In genomic region chr2:240236217-240237111, GRCh38 we compare ENCODE assay signal across 10 cellular contexts.
A peak's percentile ranks its signal among the peaks of the same experiment; 100 is the strongest.
DNase-seq lines count a peak whose midpoint lies in the region; ATAC-seq, FAIRE-seq and TF ChIP-seq lines count a peak whose summit lies in the region.
"Had no signal": no experiment of that assay in that cellular context is flagged by ENCODE, and none has a peak within 500 bp of the region (broad histone marks: within the 10 kb centered on the region; RNA-seq: fewer than 3 reads in every experiment).

No MANE protein-coding gene starts in this region.

- ATAC-seq in GM12878: no peak
- no peak for ATAC-seq in natural killer cell
- no peak for ATAC-seq in HG03196 (IDR thresholded peaks at IDR 0.05; ENCODE audit: unreplicated experiment)
- no peak for ATAC-seq in GM18870 (IDR thresholded peaks at IDR 0.05; ENCODE audit: unreplicated experiment)

- no peak overlapping the region for H3K9ac ChIP-seq in GM12878 (ENCODE audit: control insufficient read depth, insufficient read depth, low read length)

- intact Hi-C loops in GM12878 (cut with micrococcal nuclease; ENCODE audit: unreplicated experiment) (no loop called here), natural killer cell (cut with micrococcal nuclease) (no loop called here)

- H3K27me3 ChIP-seq in GM12878 (replicated peaks in 1 of 2; ENCODE audit: control insufficient read depth in 2 of 2, insufficient read depth in 2 of 2, low read length in 1 of 2) (no peaks in the 10 kb centered on the region), H7 (ENCODE audit: control insufficient read depth, insufficient read depth, low read length) (no peaks in the 10 kb centered on the region; the same call in 1 of the 2 replicates)

- H4K20me1 ChIP-seq in GM12878 (ENCODE audit: control insufficient read depth, insufficient read depth): no peaks in the 10 kb centered on the region

- CTCF ChIA-PET in GM12878 (lab: Yijun Ruan, JAX): no interaction called here

- H3K36me3 Mint-ChIP-seq in natural killer cell: no peaks in the 10 kb centered on the region

- H3K4me2 ChIP-seq in GM12878 (ENCODE audit: control insufficient read depth, insufficient read depth): no peak overlapping the region
- H3K4me2 ChIP-seq: PC-9 had no signal

- H3K36me3 ChIP-seq in GM12878 (ENCODE audit: control insufficient read depth in 2 of 2, insufficient read depth in 2 of 2, low read length in 1 of 2) (no peaks in the 10 kb centered on the region), H7 (replicated peaks; ENCODE audit: control insufficient read depth, insufficient read depth, low read length) (no peaks in the 10 kb centered on the region)

- TF ChIP-seq POLR2A in GM12878 (IDR thresholded peaks at IDR 0.05; ENCODE audit: low read depth, low read length): no peak

- H3K4me3 ChIP-seq in GM12878 (no peak overlapping the region), H7 (ENCODE audit: insufficient read depth, low read depth, low read length) (no peak overlapping the region)
- H3K4me3 ChIP-seq: PC-9 had no signal

- DNase-seq in NCI-H1417 treated with DMSO at 0.1 percent for 48 hours (lab: John Stamatoyannopoulos, UW) (peak; percentile 28), GM12878 (ENCODE audit: low read depth, low spot score) (no peak), natural killer cell (peak; percentile 10), H7 (no peak), frontal cortex (ENCODE audit: low spot score in 2 of 2) (no peak)
- DNase-seq: PC-9 had no signal

- TF ChIP-seq EP300 in GM12878 (IDR thresholded peaks at IDR 0.05; ENCODE audit: borderline replicate concordance in 1 of 2, control insufficient read depth in 1 of 2, low read depth in 2 of 2, low read length in 2 of 2): no peak

- in situ Hi-C loops in GM12878 (cut with MboI): no loop called here

- RAD21 ChIA-PET in GM12878 (lab: Charles Lee; ENCODE audit: unreplicated experiment): no interaction called here

- H3K27ac Mint-ChIP-seq in natural killer cell: no peak overlapping the region

- SMC1A ChIA-PET in GM12878 (lab: Charles Lee; ENCODE audit: uncharacterized antibody, unreplicated experiment): no interaction called here

- FAIRE-seq in GM12878 (lab: Jason Lieb, UNC) (no peak), frontal cortex (lab: Jason Lieb, UNC) (no peak)

- H3K9me3 Mint-ChIP-seq in natural killer cell: peaks cover 0 to 2% of the 10 kb centered on the region in 2 donors

- no peak for TF ChIP-seq CTCF in C4-2B (conservative IDR thresholded peaks at IDR 0.05)
- no peak for TF ChIP-seq CTCF in GM12878 (IDR thresholded peaks at IDR 0.05 in 2 of 3, conservative IDR thresholded peaks at IDR 0.05 in 1 of 3; ENCODE audit: control insufficient read depth in 2 of 3, extremely low read depth in 1 of 3, insufficient read depth in 1 of 3, low read depth in 3 of 3, low read length in 3 of 3)
- no peak for TF ChIP-seq CTCF in natural killer cell (IDR thresholded peaks at IDR 0.05)

- peaks cover 0 to 10% of the 10 kb centered on the region in 2 donors for H3K27me3 Mint-ChIP-seq in natural killer cell (ENCODE audit: low read depth in 2 of 2)

- POLR2A ChIA-PET in GM12878 (lab: Charles Lee): no interaction called here

- no TSS peak for BruUV-seq in GM12878 (replicated peaks; lab: Mats Ljungman, UMichigan)

- H3K4me3 Mint-ChIP-seq in natural killer cell: no peak overlapping the region

- H3K9me3 ChIP-seq in GM12878 (replicated peaks; ENCODE audit: control insufficient read depth, insufficient read depth, low read length): no peaks in the 10 kb centered on the region

- H3K79me2 ChIP-seq in GM12878 (ENCODE audit: control insufficient read depth, insufficient read depth, low read length): no peaks in the 10 kb centered on the region

- WGBS in GM12878 (ENCODE audit: insufficient coverage, insufficient replicate concordance, low lambda C conversion rate, missing lambda C conversion rate): 21% methylated on average over 11 of the region's 12 CpGs

- H3K4me1 ChIP-seq in GM12878 (ENCODE audit: control insufficient read depth, insufficient read depth, low read length): no peaks in the 10 kb centered on the region

- no peak for TF ChIP-seq RAD21 in GM12878 (IDR thresholded peaks at IDR 0.05; ENCODE audit: insufficient read depth, low read depth, low read length)

- no peak overlapping the region for H2AFZ ChIP-seq in GM12878 (ENCODE audit: control insufficient read depth, low read depth, low read length)
- H2AFZ ChIP-seq: PC-9 had no signal

- H3K27ac ChIP-seq in C4-2B (peak overlapping the region; percentile 31), GM12878 (ENCODE audit: control insufficient read depth, insufficient read depth) (no peak overlapping the region)
- H3K27ac ChIP-seq: HL-60, PC-9 had no signal

- H3K4me1 Mint-ChIP-seq in natural killer cell: no peaks in the 10 kb centered on the region

TF ChIP-seq in GM12878, 131 proteins besides CTCF, POLR2A, EP300 and RAD21:
- TF ChIP-seq MEF2B (IDR thresholded peaks at IDR 0.05; ENCODE audit: partially characterized antibody, poor library complexity, severe bottlenecking) (peak; percentile 13), MYC (IDR thresholded peaks at IDR 0.05; ENCODE audit: insufficient read depth, insufficient read length, insufficient replicate concordance, low read length, severe bottlenecking) (no peak)

Comparison
In these comparisons a context has a peak if more than half of its experiments do, and no peak if none do; other contexts are left out.
1. DNase-seq: peak in NCI-H1417 treated with DMSO at 0.1 percent for 48 hours (single experiment) and natural killer cell (single experiment); none in GM12878 (single experiment), H7 (single experiment) and frontal cortex (0 of 2).